1 cellular context compared by ENCODE assay signal in genomic region chr13:107770541-107770940, GRCh38.
TF ChIP-seq lines count a peak whose summit lies in the region.

No MANE protein-coding gene starts in this region.

TF ChIP-seq in HepG2, 621 proteins besides CTCF, POLR2A, EP300 and RAD21 (continued from another document):
- TF ChIP-seq PPARG (CRISPR knock-in tag; conservative IDR thresholded peaks at IDR 0.05) = no peak
- no peak for TF ChIP-seq NFKB2 (CRISPR knock-in tag; IDR thresholded peaks at IDR 0.05; ENCODE audit: borderline replicate concordance)
